Comparison of ENCODE assay signal across 14 cellular contexts in the genomic region with DNA sequence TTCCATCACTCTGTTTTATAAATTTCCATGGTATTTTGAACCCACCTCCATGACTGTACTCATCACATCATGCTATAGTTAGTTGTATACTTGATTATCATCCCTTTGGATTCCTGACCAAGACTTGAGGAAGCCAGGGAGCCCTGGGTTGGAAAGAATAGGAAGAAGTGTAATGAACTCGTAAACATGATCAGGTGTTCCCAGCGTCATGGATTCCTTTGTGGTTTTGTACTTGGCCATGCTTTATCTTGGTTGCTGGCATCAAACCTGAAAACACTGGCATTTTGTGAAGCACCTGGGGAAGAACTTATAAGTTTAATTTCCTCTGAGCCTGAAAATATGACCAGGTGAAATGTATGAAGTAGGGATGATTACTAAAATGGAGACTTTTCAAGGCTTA.
DNase-seq lines count a peak whose midpoint lies in the region; ATAC-seq and TF ChIP-seq lines count a peak whose summit lies in the region.
"Had no signal": no experiment of that assay in that cellular context is flagged by ENCODE, and none has a peak within 500 bp of the region (broad histone marks: within the 10 kb centered on the region; RNA-seq: fewer than 3 reads in every experiment).

No MANE protein-coding gene starts in this region.

- no peaks in the 10 kb centered on the region for H3K9me3 ChIP-seq in CD4-positive, alpha-beta memory T cell (ENCODE audit: control insufficient read depth in 1 of 2, low read length in 2 of 2)
- H3K9me3 ChIP-seq in heart right ventricle: peaks cover 0 to 5% (median 0%) of the 10 kb centered on the region in 11 donors
- H3K9me3 ChIP-seq: BE2C had no signal

- no peak overlapping the region for H3K27ac ChIP-seq in CD4-positive, alpha-beta memory T cell (ENCODE audit: low read depth, low read length)
- H3K27ac ChIP-seq in heart right ventricle: no peak overlapping the region

- CTCF ChIA-PET in CD4-positive, alpha-beta memory T cell (lab: Charles Lee; ENCODE audit: partially characterized antibody): no interaction called here

- intact Hi-C loops in CD4-positive, alpha-beta memory T cell (cut with micrococcal nuclease): no loop called here
- intact Hi-C loops in heart right ventricle (cut with DNase I): no loop called here

- no peak for DNase-seq in CD4-positive, alpha-beta memory T cell
- DNase-seq in M059J (ENCODE audit: low read depth) (peak; percentile 36), glutamatergic neuron (no peak), heart right ventricle (no peak)
- DNase-seq in central memory CD8-positive, alpha-beta T cell (ENCODE audit: low spot score in 2 of 2): no peak
- no peak for DNase-seq in stimulated activated effector memory CD8-positive, alpha-beta T cell treated with anti-CD3 and anti-CD28 coated beads, Interleukin-12 subunit alpha, Interleukin-12 subunit beta, amount 100 ng/mL, for 72 hours (ENCODE audit: low spot score in 2 of 2)
- DNase-seq: BE2C, DND-41, NCI-H1048, NCI-H1436 treated with DMSO at 0.1 percent for 48 hours, NCI-H2029 treated with DMSO at 0.1 percent for 48 hours, NCI-H510A had no signal

- H3K27me3 ChIP-seq in CD4-positive, alpha-beta memory T cell (ENCODE audit: insufficient read depth, low read length): no peaks in the 10 kb centered on the region
- no peaks in the 10 kb centered on the region for H3K27me3 ChIP-seq in heart right ventricle
- H3K27me3 ChIP-seq: BE2C had no signal

- H3K36me3 ChIP-seq in CD4-positive, alpha-beta memory T cell (ENCODE audit: insufficient read depth, low read length): no peaks in the 10 kb centered on the region
- H3K36me3 ChIP-seq in heart right ventricle: no peaks in the 10 kb centered on the region
- H3K36me3 ChIP-seq: BE2C had no signal

- H3K9me3 Mint-ChIP-seq in CD4-positive, alpha-beta memory T cell: peaks cover 0 to 7% (median 0%) of the 10 kb centered on the region in 8 donors
- H3K9me3 Mint-ChIP-seq in central memory CD8-positive, alpha-beta T cell: no peaks in the 10 kb centered on the region
- no peaks in the 10 kb centered on the region for H3K9me3 Mint-ChIP-seq in stimulated activated effector memory CD8-positive, alpha-beta T cell treated with anti-CD3 and anti-CD28 coated beads, Interleukin-12 subunit alpha, Interleukin-12 subunit beta, amount 100 ng/mL, for 72 hours
- H3K9me3 Mint-ChIP-seq in glutamatergic neuron (ENCODE audit: unreplicated experiment): no peaks in the 10 kb centered on the region

- no peak for ATAC-seq in central memory CD8-positive, alpha-beta T cell (replicated peaks; ENCODE audit: extremely low read depth, poor library complexity, severe bottlenecking)
- ATAC-seq in stimulated activated effector memory CD8-positive, alpha-beta T cell treated with anti-CD3 and anti-CD28 coated beads, Interleukin-12 subunit alpha, Interleukin-12 subunit beta, amount 100 ng/mL, for 72 hours: no peak
- ATAC-seq in GM18909 (IDR thresholded peaks at IDR 0.05; ENCODE audit: poor library complexity, unreplicated experiment): no peak
- no peak for ATAC-seq in heart right ventricle
- ATAC-seq: Panc1 had no signal

- 92 to 96% methylated on average over 2 of the region's 2 CpGs for WGBS in heart right ventricle, 2 donors

- peak overlapping the region in 4 of 7 donors; percentile 20 to 48 (median 30) for H3K27ac Mint-ChIP-seq in CD4-positive, alpha-beta memory T cell
- peak overlapping the region; percentile 71 for H3K27ac Mint-ChIP-seq in central memory CD8-positive, alpha-beta T cell (ENCODE audit: low read depth)
- H3K27ac Mint-ChIP-seq in stimulated activated effector memory CD8-positive, alpha-beta T cell treated with anti-CD3 and anti-CD28 coated beads, Interleukin-12 subunit alpha, Interleukin-12 subunit beta, amount 100 ng/mL, for 72 hours: peak overlapping the region; percentile 4
- H3K27ac Mint-ChIP-seq in glutamatergic neuron (ENCODE audit: unreplicated experiment): no peak overlapping the region

- TF ChIP-seq CTCF in glutamatergic neuron (IDR thresholded peaks at IDR 0.05; ENCODE audit: partially characterized antibody, unreplicated experiment) (no peak), heart right ventricle (IDR thresholded peaks at IDR 0.05) (no peak)

- H3K4me1 Mint-ChIP-seq in CD4-positive, alpha-beta memory T cell: peaks cover 51 to 92% (median 84%) of the 10 kb centered on the region in 4 donors
- peaks cover 87% of the 10 kb centered on the region for H3K4me1 Mint-ChIP-seq in central memory CD8-positive, alpha-beta T cell
- peaks cover 92% of the 10 kb centered on the region for H3K4me1 Mint-ChIP-seq in stimulated activated effector memory CD8-positive, alpha-beta T cell treated with anti-CD3 and anti-CD28 coated beads, Interleukin-12 subunit alpha, Interleukin-12 subunit beta, amount 100 ng/mL, for 72 hours
- peaks cover 3% of the 10 kb centered on the region for H3K4me1 Mint-ChIP-seq in glutamatergic neuron (ENCODE audit: low read depth, unreplicated experiment)

- peaks cover 45% of the 10 kb centered on the region for H3K4me1 ChIP-seq in CD4-positive, alpha-beta memory T cell (ENCODE audit: insufficient read depth, low read length)
- H3K4me1 ChIP-seq in heart right ventricle: peaks cover 0 to 16% (median 0%) of the 10 kb centered on the region in 9 donors

- peak overlapping the region in 1 of 8 donors; percentile 26 for H3K4me3 Mint-ChIP-seq in CD4-positive, alpha-beta memory T cell
- no peak overlapping the region for H3K4me3 Mint-ChIP-seq in central memory CD8-positive, alpha-beta T cell
- no peak overlapping the region for H3K4me3 Mint-ChIP-seq in stimulated activated effector memory CD8-positive, alpha-beta T cell treated with anti-CD3 and anti-CD28 coated beads, Interleukin-12 subunit alpha, Interleukin-12 subunit beta, amount 100 ng/mL, for 72 hours
- no peak overlapping the region for H3K4me3 Mint-ChIP-seq in glutamatergic neuron (ENCODE audit: unreplicated experiment)

- no peaks in the 10 kb centered on the region for H3K27me3 Mint-ChIP-seq in CD4-positive, alpha-beta memory T cell
- no peaks in the 10 kb centered on the region for H3K27me3 Mint-ChIP-seq in central memory CD8-positive, alpha-beta T cell
- H3K27me3 Mint-ChIP-seq in glutamatergic neuron (ENCODE audit: unreplicated experiment): peaks cover 2% of the 10 kb centered on the region

- H3K4me3 ChIP-seq in CD4-positive, alpha-beta memory T cell (ENCODE audit: low read length in 2 of 2): no peak overlapping the region
- H3K4me3 ChIP-seq in heart right ventricle: no peak overlapping the region

- H3K36me3 Mint-ChIP-seq in CD4-positive, alpha-beta memory T cell: peaks cover 10 to 26% of the 10 kb centered on the region in 2 donors
- H3K36me3 Mint-ChIP-seq in central memory CD8-positive, alpha-beta T cell (ENCODE audit: insufficient read depth): peaks cover 10% of the 10 kb centered on the region
- peaks cover 7% of the 10 kb centered on the region for H3K36me3 Mint-ChIP-seq in stimulated activated effector memory CD8-positive, alpha-beta T cell treated with anti-CD3 and anti-CD28 coated beads, Interleukin-12 subunit alpha, Interleukin-12 subunit beta, amount 100 ng/mL, for 72 hours
- H3K36me3 Mint-ChIP-seq in glutamatergic neuron (ENCODE audit: unreplicated experiment): no peaks in the 10 kb centered on the region

- POLR2A ChIA-PET in CD4-positive, alpha-beta memory T cell (lab: Charles Lee; ENCODE audit: partially characterized antibody): no interaction called here
